Comparison of ENCODE assay signal across 8 cellular contexts in the genomic region with DNA sequence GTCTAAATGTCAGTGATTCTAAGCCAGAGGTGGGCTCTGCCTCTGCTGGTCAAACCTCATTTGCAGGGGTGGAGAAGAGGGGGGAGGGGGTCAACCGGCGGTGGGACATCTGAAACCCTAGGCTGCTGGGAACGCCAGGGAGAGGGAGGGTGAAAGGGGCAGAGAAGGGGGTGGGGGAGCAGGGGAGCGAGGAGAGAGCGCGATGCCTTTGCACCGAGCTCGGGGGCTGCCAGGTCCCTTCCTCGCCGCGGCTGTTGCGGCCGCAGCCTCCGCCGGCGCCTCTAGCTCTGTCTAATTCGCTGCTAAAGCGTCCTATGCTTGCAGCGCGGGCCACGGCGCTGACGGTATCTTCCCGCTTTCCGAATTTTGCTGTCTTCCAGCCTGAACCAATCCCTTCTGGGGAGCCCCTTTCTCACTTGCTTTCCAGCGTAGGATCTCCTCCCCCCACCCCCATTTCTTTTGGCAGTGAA. TPM values are rescaled to one million over a fixed set of nuclear protein-coding genes. Genes with fewer than 3 reads are reported as not detected.
DNase-seq lines count a peak whose midpoint lies in the region.

Gene FGF10 (minus strand): TSS at position 11 of the 470 bp plus-strand sequence. CDS start 738 bp downstream, outside the sequence.

- peak within 1 kb of the TSS; percentile 69 to 88 (median 81) for H3K4me3 ChIP-seq in subcutaneous abdominal adipose tissue (ENCODE audit: low read depth in 1 of 5, low read length in 5 of 5)

- peak; percentile 16 for DNase-seq in HuH-7 (ENCODE audit: low spot score)
- peak; percentile 37 for DNase-seq in astrocyte of the hippocampus (ENCODE audit: low read depth, low spot score)
- DNase-seq in left kidney (ENCODE audit: low read depth, low spot score), result peak; percentile 95
- no peak for DNase-seq in amniotic stem cell (lab: John Stamatoyannopoulos, UW)
- no peak for DNase-seq in hippocampal formation (lab: John Stamatoyannopoulos, UW)
- DNase-seq in SIG-M5 (lab: John Stamatoyannopoulos, UW), result no peak
- DNase-seq in activated T-helper 1 cell treated with anti-CD3 and anti-CD28 coated beads, Interleukin-12 subunit alpha, Interleukin-12 subunit beta, Interleukin-2, Interleukin-4 antibody, amounts not matched to agents 30 ng/mL and 10 ng/mL and 1 ng/mL, durations not matched to agents 14 hours and 24 hours and 36 hours (ENCODE audit: low spot score), result no peak

- H3K27me3 Mint-ChIP-seq in activated T-helper 1 cell treated with anti-CD3 and anti-CD28 coated beads, Interleukin-12 subunit alpha, Interleukin-12 subunit beta, Interleukin-2, Interleukin-4 antibody, amounts not matched to agents 30 ng/mL and 10 ng/mL and 1 ng/mL, durations not matched to agents 14 hours and 24 hours and 36 hours (ENCODE audit: insufficient read depth), result peaks cover 46% of the 10 kb centered on the region

- peaks cover 0 to 22% (median 20%) of the 10 kb centered on the region in 5 donors for H3K4me1 ChIP-seq in subcutaneous abdominal adipose tissue (ENCODE audit: control insufficient read depth in 5 of 5, insufficient read depth in 5 of 5, low read length in 5 of 5)

- no peak within 1 kb of the TSS for H3K27ac Mint-ChIP-seq in activated T-helper 1 cell treated with anti-CD3 and anti-CD28 coated beads, Interleukin-12 subunit alpha, Interleukin-12 subunit beta, Interleukin-2, Interleukin-4 antibody, amounts not matched to agents 30 ng/mL and 10 ng/mL and 1 ng/mL, durations not matched to agents 14 hours and 24 hours and 36 hours

- no peaks in the 10 kb centered on the region for H3K9me3 Mint-ChIP-seq in activated T-helper 1 cell treated with anti-CD3 and anti-CD28 coated beads, Interleukin-12 subunit alpha, Interleukin-12 subunit beta, Interleukin-2, Interleukin-4 antibody, amounts not matched to agents 30 ng/mL and 10 ng/mL and 1 ng/mL, durations not matched to agents 14 hours and 24 hours and 36 hours

- peak within 1 kb of the TSS; percentile 72 for H3K27ac ChIP-seq in subcutaneous abdominal adipose tissue (ENCODE audit: low read depth, low read length)

- H3K9ac ChIP-seq in subcutaneous abdominal adipose tissue (ENCODE audit: low read length in 5 of 5), result peak within 1 kb of the TSS; percentile 40 to 73 (median 60)

- H3K4me1 Mint-ChIP-seq in activated T-helper 1 cell treated with anti-CD3 and anti-CD28 coated beads, Interleukin-12 subunit alpha, Interleukin-12 subunit beta, Interleukin-2, Interleukin-4 antibody, amounts not matched to agents 30 ng/mL and 10 ng/mL and 1 ng/mL, durations not matched to agents 14 hours and 24 hours and 36 hours (ENCODE audit: low read depth), result peaks cover 9% of the 10 kb centered on the region

- intact Hi-C loops in activated T-helper 1 cell treated with anti-CD3 and anti-CD28 coated beads, Interleukin-12 subunit alpha, Interleukin-12 subunit beta, Interleukin-2, Interleukin-4 antibody, amounts not matched to agents 30 ng/mL and 10 ng/mL and 1 ng/mL, durations not matched to agents 14 hours and 24 hours and 36 hours (cut with micrococcal nuclease), result no loop called here

- no peak within 1 kb of the TSS for H3K4me3 Mint-ChIP-seq in activated T-helper 1 cell treated with anti-CD3 and anti-CD28 coated beads, Interleukin-12 subunit alpha, Interleukin-12 subunit beta, Interleukin-2, Interleukin-4 antibody, amounts not matched to agents 30 ng/mL and 10 ng/mL and 1 ng/mL, durations not matched to agents 14 hours and 24 hours and 36 hours

- H3K27me3 ChIP-seq in subcutaneous abdominal adipose tissue (ENCODE audit: control insufficient read depth in 5 of 5, insufficient read depth in 4 of 5, low read length in 5 of 5), result peaks cover 0 to 15% (median 13%) of the 10 kb centered on the region in 5 donors

- no peaks in the 10 kb centered on the region for H3K9me3 ChIP-seq in subcutaneous abdominal adipose tissue (ENCODE audit: control insufficient read depth in 5 of 5, low read length in 5 of 5)

- H3K36me3 ChIP-seq in subcutaneous abdominal adipose tissue (ENCODE audit: control insufficient read depth in 5 of 5, insufficient read depth in 5 of 5, low read length in 5 of 5), result no peaks in the 10 kb centered on the region

- H3K36me3 Mint-ChIP-seq in activated T-helper 1 cell treated with anti-CD3 and anti-CD28 coated beads, Interleukin-12 subunit alpha, Interleukin-12 subunit beta, Interleukin-2, Interleukin-4 antibody, amounts not matched to agents 30 ng/mL and 10 ng/mL and 1 ng/mL, durations not matched to agents 14 hours and 24 hours and 36 hours (ENCODE audit: low read depth), result no peaks in the 10 kb centered on the region

RNA-seq across cellular contexts. Expression of gene FGF10, which starts in this region (rescaled TPM):
- total RNA-seq in activated T-helper 1 cell treated with anti-CD3 and anti-CD28 coated beads, Interleukin-12 subunit alpha, Interleukin-12 subunit beta, Interleukin-2, Interleukin-4 antibody, amounts not matched to agents 30 ng/mL and 10 ng/mL and 1 ng/mL, durations not matched to agents 14 hours and 24 hours and 36 hours, result not detected in 2 replicates

Comparison
In these comparisons a context has a peak if more than half of its experiments do, and no peak if none do; other contexts are left out.
1. DNase-seq: peak in HuH-7 (single experiment), astrocyte of the hippocampus (single experiment) and left kidney (single experiment); none in amniotic stem cell (single experiment), hippocampal formation (0 of 2), SIG-M5 (single experiment) and activated T-helper 1 cell treated with anti-CD3 and anti-CD28 coated beads, Interleukin-12 subunit alpha, Interleukin-12 subunit beta, Interleukin-2, Interleukin-4 antibody, amounts not matched to agents 30 ng/mL and 10 ng/mL and 1 ng/mL, durations not matched to agents 14 hours and 24 hours and 36 hours (single experiment).